In genomic region chr4:41215969-41216293, GRCh38 we compare ENCODE assay signal across 8 cellular contexts. TPM values are rescaled to one million over a fixed set of nuclear protein-coding genes. Genes with fewer than 3 reads are reported as not detected.
A peak's percentile ranks its signal among the peaks of the same experiment; 100 is the strongest.
DNase-seq lines count a peak whose midpoint lies in the region; ATAC-seq and TF ChIP-seq lines count a peak whose summit lies in the region.

No MANE protein-coding gene starts in this region.

- no peak for TF ChIP-seq CTCF in GM12865 (IDR thresholded peaks at IDR 0.05; ENCODE audit: insufficient read depth, low read depth, low read length, missing control alignments)
- no peak for TF ChIP-seq CTCF in RWPE1 (conservative IDR thresholded peaks at IDR 0.05; ENCODE audit: low read depth)
- TF ChIP-seq CTCF in fibroblast of lung (conservative IDR thresholded peaks at IDR 0.05 in 1 of 2, IDR thresholded peaks at IDR 0.05 in 1 of 2; ENCODE audit: low read depth in 1 of 2, low read length in 2 of 2) = no peak
- no peak for TF ChIP-seq CTCF in retinal pigment epithelial cell (conservative IDR thresholded peaks at IDR 0.05; ENCODE audit: low read depth, low read length)

- peaks cover 24% of the 10 kb centered on the region for H3K79me2 ChIP-seq in fibroblast of lung (ENCODE audit: control insufficient read depth, insufficient read depth, low read length)

- H3K36me3 ChIP-seq in fibroblast of lung (ENCODE audit: control insufficient read depth, insufficient read depth, low read length) = no peaks in the 10 kb centered on the region

- H3K4me3 ChIP-seq in GM12865 (ENCODE audit: low read depth, low read length) (peak overlapping the region; percentile 72), fibroblast of lung (replicated peaks in 1 of 4; ENCODE audit: control extremely low read depth in 1 of 4, insufficient read depth in 1 of 4, low read depth in 3 of 4, low read length in 4 of 4) (peak overlapping the region; percentile 33 to 72 (median 53)), retinal pigment epithelial cell (ENCODE audit: low read length) (peak overlapping the region; percentile 82)

- peak overlapping the region; percentile 93 for H3K27ac ChIP-seq in RWPE1
- no peak overlapping the region for H3K27ac ChIP-seq in fibroblast of lung (ENCODE audit: insufficient read depth, low read length)

- H3K4me2 ChIP-seq in fibroblast of lung (ENCODE audit: extremely low read depth, insufficient read depth, low read length) = peak overlapping the region; percentile 70

- H3K27me3 ChIP-seq in fibroblast of lung (ENCODE audit: control insufficient read depth, insufficient read depth, low read length) = no peaks in the 10 kb centered on the region

- no peak for ATAC-seq in HG02981 (IDR thresholded peaks at IDR 0.05; ENCODE audit: unreplicated experiment)
- no peak for ATAC-seq in HG03095 (IDR thresholded peaks at IDR 0.05; ENCODE audit: unreplicated experiment)

- H4K20me1 ChIP-seq in fibroblast of lung (ENCODE audit: control insufficient read depth, extremely low read depth, insufficient read depth, low read length) = no peaks in the 10 kb centered on the region

- peak overlapping the region; percentile 18 for H3K9ac ChIP-seq in fibroblast of lung (ENCODE audit: insufficient read depth, low read length)

- H3K4me1 ChIP-seq in fibroblast of lung (ENCODE audit: control insufficient read depth, extremely low read depth, insufficient read depth, low read length) = peaks cover 5% of the 10 kb centered on the region

- DNase-seq in GM12865 (ENCODE audit: low read depth) (no peak), RWPE1 (ENCODE audit: low spot score) (no peak), fibroblast of lung (ENCODE audit: low read depth in 2 of 2) (no peak), retinal pigment epithelial cell (ENCODE audit: low read depth) (no peak), COLO829 (ENCODE audit: low spot score) (no peak)
- DNase-seq in stimulated activated CD4-positive, alpha-beta T cell treated with anti-CD3 and anti-CD28 coated beads, Interleukin-12 subunit alpha, Interleukin-12 subunit beta, amount 100 ng/mL, for 4 hours = no peak

- peak overlapping the region; percentile 75 for H2AFZ ChIP-seq in fibroblast of lung (ENCODE audit: low read length)

- CTCF ChIA-PET in RWPE1 (lab: Yijun Ruan, JAX) = interaction anchor here (0.6 to 1.2 kb wide), 7 partner anchors 9 to 375 kb away, joined by 3 to 11 read pairs (median 3); no protein-coding TSS in a partner anchor

- no peaks in the 10 kb centered on the region for H3K9me3 ChIP-seq in fibroblast of lung (ENCODE audit: control insufficient read depth, insufficient read depth, low read depth, low read length)

- POLR2A ChIA-PET in RWPE1 (lab: Yijun Ruan, JAX; ENCODE audit: low non-redundant PET) = no interaction called here

RNA-seq across cellular contexts. Expression of gene APBB2, which starts 1.6 kb away (rescaled TPM):
- 18.7 and 25.1 TPM in 2 replicates for total RNA-seq in fibroblast of lung
- 29.8 and 39.8 TPM in 2 replicates for polyA plus RNA-seq in fibroblast of lung
- 17.2 and 18.2 TPM in 2 replicates for polyA plus RNA-seq in fibroblast of lung (2012)
- polyA minus RNA-seq in fibroblast of lung (ENCODE audit: low replicate concordance) = 46.6 and 52.9 TPM in 2 replicates

RNA-seq across cellular contexts. Expression of gene UCHL1, which starts 40.8 kb away (rescaled TPM):
- total RNA-seq in fibroblast of lung = 282 and 397 TPM in 2 replicates
- polyA plus RNA-seq in fibroblast of lung = 491 and 961 TPM in 2 replicates
- 230 and 415 TPM in 2 replicates for polyA plus RNA-seq in fibroblast of lung (2012)
- polyA minus RNA-seq in fibroblast of lung (ENCODE audit: low replicate concordance) = 111 and 182 TPM in 2 replicates
